In the genomic region with DNA sequence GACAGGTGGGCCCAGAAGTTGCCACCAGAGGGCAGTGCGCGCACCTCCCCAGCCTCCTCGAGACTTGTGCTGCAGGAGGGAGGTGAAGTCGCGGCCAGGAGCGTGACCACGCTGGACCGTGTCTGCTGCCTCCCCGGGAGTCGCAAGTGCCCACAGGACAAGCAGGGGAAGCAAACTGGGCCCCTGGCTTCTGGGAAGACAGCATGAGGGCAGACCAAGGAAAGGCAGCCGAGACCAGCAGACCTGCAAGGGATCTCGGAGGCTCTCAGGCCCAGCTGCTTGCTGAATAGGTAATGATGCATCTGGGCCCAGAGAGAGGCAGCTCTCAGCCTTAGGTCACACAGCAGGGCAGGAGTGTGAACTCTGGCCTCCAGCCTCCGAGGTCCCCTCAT, we compare ENCODE assay signal across 8 cellular contexts. TPM values are rescaled to one million over a fixed set of nuclear protein-coding genes. Genes with fewer than 3 reads are reported as not detected.
DNase-seq lines count a peak whose midpoint lies in the region; ATAC-seq and TF ChIP-seq lines count a peak whose summit lies in the region.

No MANE protein-coding gene starts in this region.

- DNase-seq in NCI-H2029 (lab: John Stamatoyannopoulos, UW) (peak; percentile 30), NCI-H2029 treated with DMSO at 0.1 percent for 48 hours (lab: John Stamatoyannopoulos, UW) (no peak), NCI-H2171 (lab: John Stamatoyannopoulos, UW) (peak; percentile 43), choroid plexus epithelial cell (ENCODE audit: low read depth) (peak; percentile 81), lower leg skin (ENCODE audit: low spot score in 2 of 2) (peak; percentile 76 to 97)
- peak; percentile 94 for DNase-seq in activated CD4-positive, alpha-beta T cell treated with anti-CD3 and anti-CD28 coated beads, Interleukin-2, amount 10 ng/mL, durations not matched to agents 24 days and 14 days
- peak; percentile 76 to 86 for DNase-seq in stimulated activated CD4-positive, alpha-beta T cell treated with anti-CD3 and anti-CD28 coated beads, Interleukin-4, amount 100 ng/mL, for 48 hours (ENCODE audit: low read depth in 2 of 2)

- peak overlapping the region; percentile 69 for H3K4me3 Mint-ChIP-seq in activated CD4-positive, alpha-beta T cell treated with anti-CD3 and anti-CD28 coated beads, Interleukin-2, amount 10 ng/mL, durations not matched to agents 24 days and 14 days

- no peak for TF ChIP-seq POLR2A in lower leg skin (IDR thresholded peaks at IDR 0.05)

- WGBS in lower leg skin, 2 donors: 18 to 21% methylated on average over 11 to 13 of the region's 13 CpGs

- peak; percentile 94 for TF ChIP-seq CTCF in choroid plexus epithelial cell (conservative IDR thresholded peaks at IDR 0.05; ENCODE audit: low read depth, low read length)
- TF ChIP-seq CTCF in lower leg skin (IDR thresholded peaks at IDR 0.05): peak in 1 of 3 donors; percentile 63

- H3K36me3 Mint-ChIP-seq in activated CD4-positive, alpha-beta T cell treated with anti-CD3 and anti-CD28 coated beads, Interleukin-2, amount 10 ng/mL, durations not matched to agents 24 days and 14 days (ENCODE audit: low read depth): no peaks in the 10 kb centered on the region

- H3K27ac Mint-ChIP-seq in activated CD4-positive, alpha-beta T cell treated with anti-CD3 and anti-CD28 coated beads, Interleukin-2, amount 10 ng/mL, durations not matched to agents 24 days and 14 days: peak overlapping the region; percentile 78

- peaks cover 69% of the 10 kb centered on the region for H3K4me1 Mint-ChIP-seq in activated CD4-positive, alpha-beta T cell treated with anti-CD3 and anti-CD28 coated beads, Interleukin-2, amount 10 ng/mL, durations not matched to agents 24 days and 14 days

- H3K27me3 Mint-ChIP-seq in activated CD4-positive, alpha-beta T cell treated with anti-CD3 and anti-CD28 coated beads, Interleukin-2, amount 10 ng/mL, durations not matched to agents 24 days and 14 days: peaks cover 2% of the 10 kb centered on the region

- intact Hi-C loops in activated CD4-positive, alpha-beta T cell treated with anti-CD3 and anti-CD28 coated beads, Interleukin-2, amount 10 ng/mL, durations not matched to agents 24 days and 14 days (cut with micrococcal nuclease): loop anchor here (1.0 kb wide), 1 partner anchor 32 kb away; no protein-coding TSS in a partner anchor
- intact Hi-C loops in lower leg skin (cut with DNase I; ENCODE audit: low total_unique reads): no loop called here

- ATAC-seq in HG03457 (IDR thresholded peaks at IDR 0.05; ENCODE audit: unreplicated experiment): no peak

- H3K9me3 Mint-ChIP-seq in activated CD4-positive, alpha-beta T cell treated with anti-CD3 and anti-CD28 coated beads, Interleukin-2, amount 10 ng/mL, durations not matched to agents 24 days and 14 days: no peaks in the 10 kb centered on the region

- H3K4me3 ChIP-seq in choroid plexus epithelial cell (ENCODE audit: low read depth, low read length): no peak overlapping the region
- no peak overlapping the region for H3K4me3 ChIP-seq in lower leg skin (ENCODE audit: low read depth, poor library complexity, severe bottlenecking)

RNA-seq across cellular contexts. Expression of a gene that starts 17.0 kb away (rescaled TPM):
- total RNA-seq in activated CD4-positive, alpha-beta T cell treated with anti-CD3 and anti-CD28 coated beads, Interleukin-2, amount 10 ng/mL, durations not matched to agents 24 days and 14 days: 288 and 296 TPM in 2 replicates
- total RNA-seq in lower leg skin: 10 to 100 TPM in 1 of 4 donors, 1 to 10 TPM in 3; 6.1 to 15.9 (median 8.8) TPM

RNA-seq across cellular contexts. Expression of a gene that starts 21.4 kb away (rescaled TPM):
- 6.0 and 6.9 TPM in 2 replicates for total RNA-seq in activated CD4-positive, alpha-beta T cell treated with anti-CD3 and anti-CD28 coated beads, Interleukin-2, amount 10 ng/mL, durations not matched to agents 24 days and 14 days
- total RNA-seq in lower leg skin: 1 to 10 TPM in 3 of 4 donors, under 1 TPM in 1; 0.81 to 8.9 (median 2.1) TPM

RNA-seq across cellular contexts. Expression of a gene that starts 45.6 kb away (rescaled TPM):
- total RNA-seq in activated CD4-positive, alpha-beta T cell treated with anti-CD3 and anti-CD28 coated beads, Interleukin-2, amount 10 ng/mL, durations not matched to agents 24 days and 14 days: 3.5 and 4.0 TPM in 2 replicates
- total RNA-seq in lower leg skin: not detected

RNA-seq across cellular contexts. Expression of a gene that starts 57.2 kb away (rescaled TPM):
- 6.8 and 7.1 TPM in 2 replicates for total RNA-seq in activated CD4-positive, alpha-beta T cell treated with anti-CD3 and anti-CD28 coated beads, Interleukin-2, amount 10 ng/mL, durations not matched to agents 24 days and 14 days
- 1 to 10 TPM in 3 of 4 donors, under 1 TPM in 1; 0.65 to 7.5 (median 2.8) TPM for total RNA-seq in lower leg skin

Comparison
In these comparisons a context has a peak if more than half of its experiments do, and no peak if none do; other contexts are left out.
1. RNA of a gene that starts 17.0 kb away (total RNA-seq): 288 to 296 TPM in activated CD4-positive, alpha-beta T cell treated with anti-CD3 and anti-CD28 coated beads, Interleukin-2, amount 10 ng/mL, durations not matched to agents 24 days and 14 days; 6.1 to 15.9 TPM in lower leg skin; every median in the first group is over 10 times any median in the second.